Comparison of ENCODE assay signal across 9 cellular contexts in genomic region chr18:65235966-65236634, GRCh38.
DNase-seq lines count a peak whose midpoint lies in the region; ATAC-seq lines count a peak whose summit lies in the region.
"Had no signal": no experiment of that assay in that cellular context is flagged by ENCODE, and none has a peak within 500 bp of the region (broad histone marks: within the 10 kb centered on the region; RNA-seq: fewer than 3 reads in every experiment).

No MANE protein-coding gene starts in this region.

- H3K9ac ChIP-seq in BLaER1, result no peak overlapping the region

- no peaks in the 10 kb centered on the region for H3K36me3 ChIP-seq in BLaER1

- H3K27me3 ChIP-seq in BLaER1, result no peaks in the 10 kb centered on the region

- no peaks in the 10 kb centered on the region for H3K9me3 ChIP-seq in BLaER1

- H3K4me1 ChIP-seq in BLaER1, result 0 out of 2 replicates have a peak, but pooled peaks cover 7% of the 10 kb centered on the region

- peak; percentile 42 for DNase-seq in NCI-H1105 treated with DMSO at 0.1 percent for 48 hours (lab: John Stamatoyannopoulos, UW)
- DNase-seq in RKO (ENCODE audit: low spot score), result peak; percentile 7
- DNase-seq in iris pigment epithelial cell (ENCODE audit: low read depth), result peak; percentile 8
- DNase-seq in occipital lobe (lab: John Stamatoyannopoulos, UW), result no peak
- DNase-seq: left ventricle myocardium superior had no signal

- no peaks in the 10 kb centered on the region for H4K20me1 ChIP-seq in BLaER1

- peak overlapping the region; percentile 27; the same call in 1 of the 2 replicates for H3K4me2 ChIP-seq in BLaER1

- ATAC-seq in GM21737 (IDR thresholded peaks at IDR 0.05; ENCODE audit: unreplicated experiment) (no peak), HG02588 (IDR thresholded peaks at IDR 0.05; ENCODE audit: unreplicated experiment) (no peak), GM18519 (IDR thresholded peaks at IDR 0.05; ENCODE audit: low FRiP score, unreplicated experiment) (no peak)
- ATAC-seq: left ventricle myocardium superior had no signal

- H3K4me3 ChIP-seq in BLaER1, result no peak overlapping the region

- no peak overlapping the region for H3K27ac ChIP-seq in BLaER1
